8 cellular contexts compared by ENCODE assay signal in genomic region chr15:63042879-63043340, GRCh38.
DNase-seq lines count a peak whose midpoint lies in the region; ATAC-seq lines count a peak whose summit lies in the region.

No MANE protein-coding gene starts in this region.

- H3K27me3 ChIP-seq in adipocyte (replicated peaks; ENCODE audit: control insufficient read depth, insufficient read depth, low read length) = no peaks in the 10 kb centered on the region

- peak overlapping the region; percentile 81 for H3K4me3 ChIP-seq in adipocyte (ENCODE audit: low read length)
- peak overlapping the region; percentile 75 for H3K4me3 ChIP-seq in iPS-18c (ENCODE audit: insufficient read depth, low read depth, low read length)

- peaks cover 6% of the 10 kb centered on the region for H3K36me3 Mint-ChIP-seq in stimulated activated effector memory CD8-positive, alpha-beta T cell treated with anti-CD3 and anti-CD28 coated beads, Interleukin-12 subunit alpha, Interleukin-12 subunit beta, amount 100 ng/mL, for 72 hours

- H3K27ac Mint-ChIP-seq in stimulated activated effector memory CD8-positive, alpha-beta T cell treated with anti-CD3 and anti-CD28 coated beads, Interleukin-12 subunit alpha, Interleukin-12 subunit beta, amount 100 ng/mL, for 72 hours = no peak overlapping the region

- H3K4me3 Mint-ChIP-seq in stimulated activated effector memory CD8-positive, alpha-beta T cell treated with anti-CD3 and anti-CD28 coated beads, Interleukin-12 subunit alpha, Interleukin-12 subunit beta, amount 100 ng/mL, for 72 hours = peak overlapping the region; percentile 70

- H3K9me3 Mint-ChIP-seq in stimulated activated effector memory CD8-positive, alpha-beta T cell treated with anti-CD3 and anti-CD28 coated beads, Interleukin-12 subunit alpha, Interleukin-12 subunit beta, amount 100 ng/mL, for 72 hours = no peaks in the 10 kb centered on the region

- H3K36me3 ChIP-seq in adipocyte (ENCODE audit: control insufficient read depth, insufficient read depth, low read length, severe bottlenecking) = no peaks in the 10 kb centered on the region

- H3K9me3 ChIP-seq in adipocyte (ENCODE audit: control insufficient read depth, low read length) (no peaks in the 10 kb centered on the region), iPS-18c (ENCODE audit: control insufficient read depth, insufficient read depth, low read length) (no peaks in the 10 kb centered on the region)

- peak; percentile 29 for ATAC-seq in stimulated activated effector memory CD8-positive, alpha-beta T cell treated with anti-CD3 and anti-CD28 coated beads, Interleukin-12 subunit alpha, Interleukin-12 subunit beta, amount 100 ng/mL, for 72 hours
- ATAC-seq in GM21786 (IDR thresholded peaks at IDR 0.05; ENCODE audit: unreplicated experiment) = no peak

- peak; percentile 41 for DNase-seq in DMS53 (lab: John Stamatoyannopoulos, UW)
- DNase-seq in DMS53 treated with DMSO at 0.1 percent for 48 hours (lab: John Stamatoyannopoulos, UW; ENCODE audit: unreplicated experiment) = no peak
- DNase-seq in adipocyte (ENCODE audit: low read depth) = peak; percentile 65
- no peak for DNase-seq in stimulated activated effector memory CD8-positive, alpha-beta T cell treated with anti-CD3 and anti-CD28 coated beads, Interleukin-12 subunit alpha, Interleukin-12 subunit beta, amount 100 ng/mL, for 72 hours (ENCODE audit: low spot score in 2 of 2)
- DNase-seq in cerebellar nuclear complex (lab: John Stamatoyannopoulos, UW) = no peak
- DNase-seq in medulla oblongata (ENCODE audit: extremely low spot score) = no peak

- H3K4me1 ChIP-seq in adipocyte (ENCODE audit: control insufficient read depth, insufficient read depth, low read length) = peaks cover 28% of the 10 kb centered on the region

- peaks cover 22% of the 10 kb centered on the region for H3K4me1 Mint-ChIP-seq in stimulated activated effector memory CD8-positive, alpha-beta T cell treated with anti-CD3 and anti-CD28 coated beads, Interleukin-12 subunit alpha, Interleukin-12 subunit beta, amount 100 ng/mL, for 72 hours

- H3K9ac ChIP-seq in adipocyte (ENCODE audit: low read length) = peak overlapping the region; percentile 84

Comparison
In these comparisons a context has a peak if more than half of its experiments do, and no peak if none do; other contexts are left out.
1. DNase-seq: peak in DMS53 (single experiment) and adipocyte (single experiment); none in DMS53 treated with DMSO at 0.1 percent for 48 hours (single experiment), stimulated activated effector memory CD8-positive, alpha-beta T cell treated with anti-CD3 and anti-CD28 coated beads, Interleukin-12 subunit alpha, Interleukin-12 subunit beta, amount 100 ng/mL, for 72 hours (0 of 2), cerebellar nuclear complex (0 of 2) and medulla oblongata (single experiment).